In the genomic region with DNA sequence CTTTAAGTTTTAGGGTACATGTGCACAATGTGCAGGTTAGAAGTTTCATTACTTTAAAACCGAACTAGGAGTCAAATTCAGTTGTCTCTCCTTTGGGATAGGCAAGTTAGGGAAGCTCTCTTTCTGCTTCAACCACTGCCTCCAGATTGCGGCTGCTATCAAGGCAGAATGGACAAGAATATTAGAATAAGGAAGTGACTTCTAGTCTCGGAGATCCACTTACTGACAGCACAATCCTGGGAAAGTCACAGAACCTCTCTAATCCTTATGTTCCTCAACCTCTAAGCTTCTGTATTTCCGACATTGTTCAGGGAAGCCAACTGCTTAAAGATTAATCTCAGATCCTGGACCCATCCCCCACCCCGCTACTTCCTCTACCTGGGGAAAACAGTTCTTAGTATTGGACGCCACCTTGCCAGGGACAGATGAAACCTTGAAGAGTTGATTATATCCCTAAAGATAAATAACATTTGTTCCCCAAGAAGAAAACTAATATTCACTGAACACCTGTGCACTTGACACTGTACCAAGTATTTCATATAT, we compare ENCODE assay signal across 21 cellular contexts. TPM values are rescaled to one million over a fixed set of nuclear protein-coding genes. Genes with fewer than 3 reads are reported as not detected.
DNase-seq lines count a peak whose midpoint lies in the region; ATAC-seq, FAIRE-seq and TF ChIP-seq lines count a peak whose summit lies in the region.
"Had no signal": no experiment of that assay in that cellular context is flagged by ENCODE, and none has a peak within 500 bp of the region (broad histone marks: within the 10 kb centered on the region; RNA-seq: fewer than 3 reads in every experiment).

No MANE protein-coding gene starts in this region.

- intact Hi-C loops in Calu3 (cut with micrococcal nuclease; ENCODE audit: unreplicated experiment) (loop anchor here (5.0 kb wide), 1 partner anchor 87 kb away; a partner anchor contains a TSS), GM12878 (cut with micrococcal nuclease; ENCODE audit: unreplicated experiment) (no loop called here), mucosa of descending colon (cut with DNase I, micrococcal nuclease) (no loop called here)

- RAD21 ChIA-PET in GM12878 (lab: Charles Lee; ENCODE audit: unreplicated experiment): no interaction called here

- H3K4me3 ChIP-seq in GM12878 (no peak overlapping the region), mucosa of descending colon (no peak overlapping the region)
- H3K4me3 ChIP-seq: lung had no signal

- TF ChIP-seq EP300 in GM12878 (IDR thresholded peaks at IDR 0.05; ENCODE audit: borderline replicate concordance in 1 of 2, control insufficient read depth in 1 of 2, low read depth in 2 of 2, low read length in 2 of 2): no peak

- H3K9me3 Mint-ChIP-seq in Calu3 (ENCODE audit: low read depth, unreplicated experiment): no peaks in the 10 kb centered on the region
- H3K9me3 Mint-ChIP-seq: HFFc6, immature natural killer cell had no signal

- DNase-seq in Calu3 (peak; percentile 66), HT-29 (ENCODE audit: low spot score) (peak; percentile 86), GM12878 (ENCODE audit: low read depth, low spot score) (no peak), mucosa of descending colon (peak in 2 of 3 donors; percentile 47 to 82), SIG-M5 (lab: John Stamatoyannopoulos, UW) (no peak)
- DNase-seq: activated CD4-positive, alpha-beta T cell treated with anti-CD3 and anti-CD28 coated beads for 36 hours; activated CD8-positive, alpha-beta memory T cell treated with anti-CD3 and anti-CD28 coated beads, Interleukin-2, amount 10 ng/mL, durations not matched to agents 7 days and 5 days; activated effector memory CD4-positive, alpha-beta T cell treated with anti-CD3 and anti-CD28 coated beads, Interleukin-2, amount 50 U/mL, for 16 hours; effector memory CD4-positive, alpha-beta T cell; HFFc6; immature natural killer cell; naive B cell; NCI-H1694; NCI-H446 treated with DMSO at 0.1 percent for 48 hours; PC-3; T-helper 9 cell had no signal

- whole genome bisulfite sequencing in GM12878 (ENCODE audit: insufficient coverage, insufficient replicate concordance, low lambda C conversion rate, missing lambda C conversion rate): 59% methylated on average over 6 of the region's 6 CpGs

- H4K20me1 ChIP-seq in GM12878 (ENCODE audit: control insufficient read depth, insufficient read depth): no peaks in the 10 kb centered on the region

- TF ChIP-seq CTCF in Calu3 (IDR thresholded peaks at IDR 0.05; ENCODE audit: unreplicated experiment) (no peak), GM12878 (IDR thresholded peaks at IDR 0.05 in 2 of 3, conservative IDR thresholded peaks at IDR 0.05 in 1 of 3; ENCODE audit: control insufficient read depth in 2 of 3, extremely low read depth in 1 of 3, insufficient read depth in 1 of 3, low read depth in 3 of 3, low read length in 3 of 3) (no peak), mucosa of descending colon (IDR thresholded peaks at IDR 0.05) (no peak)

- H2AFZ ChIP-seq in GM12878 (ENCODE audit: control insufficient read depth, low read depth, low read length): no peak overlapping the region

- no peak overlapping the region for H3K27ac ChIP-seq in GM12878 (ENCODE audit: control insufficient read depth, insufficient read depth)

- SMC1A ChIA-PET in GM12878 (lab: Charles Lee; ENCODE audit: uncharacterized antibody, unreplicated experiment): no interaction called here

- H3K27me3 Mint-ChIP-seq in Calu3 (ENCODE audit: unreplicated experiment): no peaks in the 10 kb centered on the region
- H3K27me3 Mint-ChIP-seq: activated CD4-positive, alpha-beta T cell treated with anti-CD3 and anti-CD28 coated beads for 36 hours; activated CD8-positive, alpha-beta memory T cell treated with anti-CD3 and anti-CD28 coated beads, Interleukin-2, amount 10 ng/mL, durations not matched to agents 7 days and 5 days; naive B cell had no signal

- peak overlapping the region; percentile 65 for H3K4me3 Mint-ChIP-seq in Calu3 (ENCODE audit: low read depth, unreplicated experiment)
- H3K4me3 Mint-ChIP-seq: activated CD4-positive, alpha-beta T cell treated with anti-CD3 and anti-CD28 coated beads for 36 hours; HFFc6 had no signal

- no peak for FAIRE-seq in GM12878 (lab: Jason Lieb, UNC)

- H3K9ac ChIP-seq in GM12878 (ENCODE audit: control insufficient read depth, insufficient read depth, low read length): no peak overlapping the region

- CTCF ChIA-PET in Calu3 (lab: Charles Lee): no interaction called here
- CTCF ChIA-PET in GM12878 (lab: Yijun Ruan, JAX): interaction anchor here (0.8 to 1.0 kb wide), 2 partner anchors 11 to 36 kb away, joined by 3 read pairs; no protein-coding TSS in a partner anchor

- in situ Hi-C loops in GM12878 (cut with MboI): no loop called here

- no peak for TF ChIP-seq POLR2A in GM12878 (IDR thresholded peaks at IDR 0.05; ENCODE audit: low read depth, low read length)

- H3K9me3 ChIP-seq in GM12878 (replicated peaks; ENCODE audit: control insufficient read depth, insufficient read depth, low read length) (no peaks in the 10 kb centered on the region; the same call in 2 of the 3 replicates), mucosa of descending colon (no peaks in the 10 kb centered on the region)

- H3K4me2 ChIP-seq in GM12878 (ENCODE audit: control insufficient read depth, insufficient read depth): no peak overlapping the region

- no peaks in the 10 kb centered on the region for H3K4me1 Mint-ChIP-seq in Calu3 (ENCODE audit: low read depth, unreplicated experiment)

- no peak for TF ChIP-seq RAD21 in GM12878 (IDR thresholded peaks at IDR 0.05; ENCODE audit: insufficient read depth, low read depth, low read length)

- BruUV-seq in Calu3 (replicated peaks; lab: Mats Ljungman, UMichigan) (TSS peak; percentile 12), GM12878 (replicated peaks; lab: Mats Ljungman, UMichigan) (TSS peak; percentile 57)

- H3K4me1 ChIP-seq in GM12878 (ENCODE audit: control insufficient read depth, insufficient read depth, low read length): no peaks in the 10 kb centered on the region
- no peaks in the 10 kb centered on the region for H3K4me1 ChIP-seq in mucosa of descending colon (ENCODE audit: low read depth)

- ATAC-seq in GM12878 (no peak), mucosa of descending colon (peak; percentile 55), HG02884 (IDR thresholded peaks at IDR 0.05; ENCODE audit: unreplicated experiment) (no peak), GM18517 (IDR thresholded peaks at IDR 0.05; ENCODE audit: unreplicated experiment) (no peak)
- ATAC-seq: activated CD4-positive, alpha-beta T cell treated with anti-CD3 and anti-CD28 coated beads for 36 hours; activated CD8-positive, alpha-beta memory T cell treated with anti-CD3 and anti-CD28 coated beads, Interleukin-2, amount 10 ng/mL, durations not matched to agents 7 days and 5 days; PC-3 had no signal

- no peaks in the 10 kb centered on the region for H3K79me2 ChIP-seq in GM12878 (ENCODE audit: control insufficient read depth, insufficient read depth, low read length)

- POLR2A ChIA-PET in GM12878 (lab: Charles Lee): no interaction called here

- H3K36me3 Mint-ChIP-seq in Calu3 (ENCODE audit: insufficient read depth, unreplicated experiment): peaks cover 24% of the 10 kb centered on the region
- H3K36me3 Mint-ChIP-seq: activated CD8-positive, alpha-beta memory T cell treated with anti-CD3 and anti-CD28 coated beads, Interleukin-2, amount 10 ng/mL, durations not matched to agents 7 days and 5 days; immature natural killer cell; naive B cell had no signal

- no peaks in the 10 kb centered on the region for H3K27me3 ChIP-seq in GM12878 (replicated peaks in 1 of 2; ENCODE audit: control insufficient read depth in 2 of 2, insufficient read depth in 2 of 2, low read length in 1 of 2)

- H3K36me3 ChIP-seq in GM12878 (ENCODE audit: control insufficient read depth in 2 of 2, insufficient read depth in 2 of 2, low read length in 1 of 2) (no peaks in the 10 kb centered on the region), mucosa of descending colon (ENCODE audit: low read depth) (no peaks in the 10 kb centered on the region)

- H3K27ac Mint-ChIP-seq in Calu3 (ENCODE audit: unreplicated experiment): peak overlapping the region; percentile 66
- H3K27ac Mint-ChIP-seq: activated CD4-positive, alpha-beta T cell treated with anti-CD3 and anti-CD28 coated beads for 36 hours; activated CD8-positive, alpha-beta memory T cell treated with anti-CD3 and anti-CD28 coated beads, Interleukin-2, amount 10 ng/mL, durations not matched to agents 7 days and 5 days; HFFc6; immature natural killer cell; naive B cell had no signal

RNA-seq across cellular contexts. Expression of a gene that starts 2.1 kb away (rescaled TPM):
- total RNA-seq in Calu3 (2022) (14.6 and 18.0 TPM in 2 replicates), GM12878 (2014; rRNA removed) (6.0 and 6.4 TPM in 2 replicates), GM12878 (2014; rRNA removed; fragmentation: Illumina TruSeq; extraction: Trizol) (4.1 and 5.3 TPM in 2 replicates), GM12878 (2021) (3.1 and 3.2 TPM in 2 replicates), mucosa of descending colon (1 to 10 TPM; 1.7 to 6.1 (median 4.2) TPM)
- 44.2 and 46.7 TPM in 2 replicates for total RNA-seq in HT-29 (2014; rRNA removed; shearing (Covaris generic))
- 12.0 and 13.1 TPM in 2 replicates for total RNA-seq in GM12878 (2013; cell fraction: nucleolus; rRNA removed)
- 1.7 TPM for polyA plus RNA-seq in GM12878 (2011; ENCODE audit: low read depth)
- polyA plus RNA-seq in GM12878 (2011; rRNA removed) (4.4 and 6.0 TPM in 2 replicates), GM12878 (2014; fragmentation: Illumina TruSeq; extraction: Trizol) (4.1 and 6.3 TPM in 2 replicates), GM12878 (2014; fragmentation: Nextera tagmentation; extraction: Ambion mirVana) (1 to 10 TPM; 2.5 to 4.6 TPM), GM12878 (2014; rRNA removed) (5.0 and 6.2 TPM in 2 replicates), GM12878 (2016; fragmentation: Nextera tagmentation; extraction: Ambion mirVana) (1 to 10 TPM; 4.0 to 5.2 TPM)
- polyA plus RNA-seq in GM12878 (2011; cell fraction: cytosol; rRNA removed): 1.4 and 2.1 TPM in 2 replicates
- 8.4 and 8.8 TPM in 2 replicates for polyA plus RNA-seq in GM12878 (2011; cell fraction: nucleus; rRNA removed)
- 1.1 and 2.0 TPM in 2 replicates for polyA plus RNA-seq in GM12878 (2012)
- polyA minus RNA-seq in GM12878 (2011; rRNA and poly(A)+ RNA removed): 3.4 and 3.5 TPM in 2 replicates
- polyA minus RNA-seq in GM12878 (2011; cell fraction: cytosol; rRNA and poly(A)+ RNA removed): 0.83 and 2.8 TPM in 2 replicates
- 5.6 and 6.8 TPM in 2 replicates for polyA minus RNA-seq in GM12878 (2011; cell fraction: nucleus; rRNA and poly(A)+ RNA removed)
- total RNA-seq: HFFc6 had no signal
- polyA plus RNA-seq: fibroblast of lung had no signal

RNA-seq across cellular contexts. Expression of a gene that starts 2.3 kb away (rescaled TPM):
- total RNA-seq in Calu3 (2022) (not detected in 2 replicates), GM12878 (2014; rRNA removed) (not detected in 2 replicates), GM12878 (2014; rRNA removed; fragmentation: Illumina TruSeq; extraction: Trizol) (not detected in 2 replicates), GM12878 (2021) (not detected in 2 replicates), mucosa of descending colon (not detected)
- not detected in 2 replicates for total RNA-seq in HT-29 (2014; rRNA removed; shearing (Covaris generic))
- total RNA-seq in GM12878 (2013; cell fraction: nucleolus; rRNA removed): not detected in 2 replicates
- polyA plus RNA-seq in GM12878 (2011; ENCODE audit: low read depth): not detected
- polyA plus RNA-seq in GM12878 (2011; rRNA removed) (not detected in 2 replicates), GM12878 (2014; fragmentation: Illumina TruSeq; extraction: Trizol) (not detected in 2 replicates), GM12878 (2014; fragmentation: Nextera tagmentation; extraction: Ambion mirVana) (not detected), GM12878 (2014; rRNA removed) (not detected in 2 replicates), GM12878 (2016; fragmentation: Nextera tagmentation; extraction: Ambion mirVana) (not detected)
- not detected in 2 replicates for polyA plus RNA-seq in GM12878 (2011; cell fraction: cytosol; rRNA removed)
- polyA plus RNA-seq in GM12878 (2011; cell fraction: nucleus; rRNA removed): not detected in 2 replicates
- polyA plus RNA-seq in GM12878 (2012): not detected in 2 replicates
- polyA minus RNA-seq in GM12878 (2011; rRNA and poly(A)+ RNA removed): not detected in 2 replicates
- not detected in 2 replicates for polyA minus RNA-seq in GM12878 (2011; cell fraction: cytosol; rRNA and poly(A)+ RNA removed)
- not detected in 2 replicates for polyA minus RNA-seq in GM12878 (2011; cell fraction: nucleus; rRNA and poly(A)+ RNA removed)
- total RNA-seq: activated CD4-positive, alpha-beta T cell treated with anti-CD3 and anti-CD28 coated beads for 36 hours; activated CD8-positive, alpha-beta memory T cell treated with anti-CD3 and anti-CD28 coated beads, Interleukin-2, amount 10 ng/mL, durations not matched to agents 7 days and 5 days; fibroblast of lung; HFFc6; PC-3; urinary bladder had no signal
- polyA plus RNA-seq: fibroblast of lung, immature natural killer cell, urinary bladder had no signal

Comparison
In these comparisons a context has a peak if more than half of its experiments do, and no peak if none do; other contexts are left out.
1. DNase-seq: peak in Calu3 (single experiment), HT-29 (single experiment) and mucosa of descending colon (2 of 3); none in GM12878 (single experiment) and SIG-M5 (single experiment).